Comparison of ENCODE assay signal across 12 cellular contexts in the genomic region with DNA sequence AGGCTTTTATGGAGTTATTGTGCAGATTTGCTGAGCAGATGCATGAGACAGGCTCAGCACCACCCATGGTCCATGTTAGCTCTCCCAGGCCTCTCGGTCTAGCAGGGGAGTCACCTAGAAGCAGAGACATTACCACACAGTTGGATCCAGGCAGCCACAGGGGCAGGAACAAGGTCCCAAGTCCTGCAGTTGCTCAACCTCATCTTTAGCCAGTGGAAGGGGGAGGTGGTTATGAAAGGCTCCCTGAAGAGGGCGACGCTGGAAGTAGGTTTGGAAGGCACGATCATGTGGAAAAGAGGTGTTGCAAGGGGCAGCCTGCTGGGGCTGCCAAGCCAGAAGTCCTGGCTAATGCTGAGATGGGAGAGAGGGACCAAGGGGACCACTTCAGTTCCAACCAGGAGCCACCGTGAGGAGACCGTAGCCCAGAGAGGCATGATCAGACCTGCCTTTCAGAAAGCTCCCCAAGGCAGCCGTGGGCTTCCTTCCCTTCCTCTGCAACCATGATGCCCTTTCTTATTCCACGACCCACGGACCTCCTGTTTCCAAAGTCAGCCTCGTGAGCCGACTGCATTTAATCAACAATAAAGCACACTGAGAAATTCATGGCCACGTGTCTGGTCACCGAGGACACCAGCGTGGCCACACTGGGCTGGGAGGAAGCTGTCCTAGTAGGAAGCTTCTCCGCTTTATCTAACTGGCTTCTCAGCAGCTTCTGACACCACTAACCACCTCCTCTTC. TPM values are rescaled to one million over a fixed set of nuclear protein-coding genes. Genes with fewer than 3 reads are reported as not detected.
DNase-seq lines count a peak whose midpoint lies in the region; ATAC-seq and TF ChIP-seq lines count a peak whose summit lies in the region.
"Had no signal": no experiment of that assay in that cellular context is flagged by ENCODE, and none has a peak within 500 bp of the region (broad histone marks: within the 10 kb centered on the region; RNA-seq: fewer than 3 reads in every experiment).

No MANE protein-coding gene starts in this region.

- peaks cover 20% of the 10 kb centered on the region for H3K36me3 Mint-ChIP-seq in CD4-positive, CD25-positive, alpha-beta regulatory T cell
- peaks cover 0 to 42% (median 14%) of the 10 kb centered on the region in 3 donors for H3K36me3 Mint-ChIP-seq in naive thymus-derived CD8-positive, alpha-beta T cell

- peaks cover 11 to 48% (median 25%) of the 10 kb centered on the region in 4 donors for H3K4me1 Mint-ChIP-seq in CD4-positive, CD25-positive, alpha-beta regulatory T cell
- H3K4me1 Mint-ChIP-seq in naive thymus-derived CD8-positive, alpha-beta T cell, result peaks cover 38 to 73% (median 62%) of the 10 kb centered on the region in 4 donors

- H3K4me3 ChIP-seq in CD4-positive, CD25-positive, alpha-beta regulatory T cell (ENCODE audit: low read depth, low read length), result no peak overlapping the region
- H3K4me3 ChIP-seq in mammary epithelial cell (replicated peaks in 1 of 3; ENCODE audit: insufficient read depth in 1 of 3, low read depth in 2 of 3, low read length in 3 of 3) (no peak overlapping the region), mucosa of descending colon (no peak overlapping the region)

- no peaks in the 10 kb centered on the region for H4K20me1 ChIP-seq in mammary epithelial cell (ENCODE audit: insufficient read depth, low read length)

- intact Hi-C loops in mammary epithelial cell (cut with micrococcal nuclease), result no loop called here
- intact Hi-C loops in mucosa of descending colon (cut with DNase I, micrococcal nuclease), result no loop called here

- WGBS in mammary epithelial cell (ENCODE audit: low coverage, missing lambda C conversion rate), result 54% methylated on average over 15 of the region's 15 CpGs

- no peaks in the 10 kb centered on the region for H3K27me3 Mint-ChIP-seq in CD4-positive, CD25-positive, alpha-beta regulatory T cell
- no peaks in the 10 kb centered on the region for H3K27me3 Mint-ChIP-seq in naive thymus-derived CD8-positive, alpha-beta T cell

- H3K9me3 ChIP-seq in CD4-positive, CD25-positive, alpha-beta regulatory T cell (ENCODE audit: control insufficient read depth in 2 of 2, low read length in 2 of 2), result no peaks in the 10 kb centered on the region
- H3K9me3 ChIP-seq in mammary epithelial cell (replicated peaks; ENCODE audit: insufficient read depth, low read length) (no peaks in the 10 kb centered on the region), mucosa of descending colon (no peaks in the 10 kb centered on the region)

- CTCF ChIA-PET in mammary epithelial cell (lab: Charles Lee; ENCODE audit: low non-redundant PET), result no interaction called here

- dilution Hi-C loops in mammary epithelial cell (cut with HindIII; ENCODE audit: low sequenced_read_pairs), result loop anchor here (5.0 kb wide), 2 partner anchors 73 to 568 kb away; no protein-coding TSS in a partner anchor

- no peak overlapping the region for H3K9ac ChIP-seq in mammary epithelial cell (ENCODE audit: insufficient read depth, low read length)

- peak overlapping the region; percentile 37 for H3K4me2 ChIP-seq in mammary epithelial cell (ENCODE audit: insufficient read depth, low read depth, low read length)

- H3K79me2 ChIP-seq in mammary epithelial cell (ENCODE audit: insufficient read depth, low read length), result peaks cover 60% of the 10 kb centered on the region

- POLR2A ChIA-PET in naive thymus-derived CD8-positive, alpha-beta T cell (lab: Charles Lee), result interaction anchor here (1.1 to 4.2 kb wide), 6 partner anchors 11 to 128 kb away, joined by 3 to 21 read pairs (median 6); partner anchors contain the start of gene FAM32A

- DNase-seq in CD4-positive, CD25-positive, alpha-beta regulatory T cell, result no peak
- DNase-seq in KBM-7 (peak; percentile 29), mammary epithelial cell (no peak), NCI-H82 (lab: John Stamatoyannopoulos, UW) (no peak), mucosa of descending colon (no peak)
- DNase-seq in naive thymus-derived CD8-positive, alpha-beta T cell, result no peak
- DNase-seq: activated CD4-positive, alpha-beta T cell treated with anti-CD3 and anti-CD28 coated beads, Interleukin-2, amount 50 U/mL, for 4 hours; effector CD4-positive, alpha-beta T cell; NCI-H748 treated with DMSO at 0.1 percent for 48 hours had no signal

- H2AFZ ChIP-seq in mammary epithelial cell (ENCODE audit: low read depth, low read length), result no peak overlapping the region

- H3K27ac ChIP-seq in CD4-positive, CD25-positive, alpha-beta regulatory T cell (ENCODE audit: insufficient read depth, low read length, poor library complexity, severe bottlenecking), result no peak overlapping the region
- no peak overlapping the region for H3K27ac ChIP-seq in mammary epithelial cell (ENCODE audit: insufficient read depth, low read depth, low read length)

- BruUV-seq in mammary epithelial cell (replicated peaks; lab: Mats Ljungman, UMichigan), result no TSS peak

- no peak for TF ChIP-seq CTCF in mammary epithelial cell (conservative IDR thresholded peaks at IDR 0.05 in 1 of 2, IDR thresholded peaks at IDR 0.05 in 1 of 2; ENCODE audit: extremely low read depth in 1 of 2, insufficient read depth in 1 of 2, low read depth in 1 of 2, low read length in 2 of 2)
- TF ChIP-seq CTCF in mucosa of descending colon (IDR thresholded peaks at IDR 0.05), result no peak

- in situ Hi-C loops in KBM-7 (cut with MboI; ENCODE audit: low pct_unique_long_range_greater_than_20kb, low sequenced_read_pairs) (no loop called here), mammary epithelial cell (cut with MboI; ENCODE audit: low sequenced_read_pairs in 2 of 2) (no loop called here)

- peak overlapping the region; percentile 38 to 86 (median 64) for H3K4me3 Mint-ChIP-seq in CD4-positive, CD25-positive, alpha-beta regulatory T cell
- peak overlapping the region; percentile 59 to 94 (median 80) for H3K4me3 Mint-ChIP-seq in naive thymus-derived CD8-positive, alpha-beta T cell

- H3K4me1 ChIP-seq in CD4-positive, CD25-positive, alpha-beta regulatory T cell (ENCODE audit: control insufficient read depth, insufficient read depth, low read length, poor library complexity, severe bottlenecking), result peaks cover 30% of the 10 kb centered on the region
- H3K4me1 ChIP-seq in mammary epithelial cell (ENCODE audit: insufficient read depth, low read length) (peaks cover 25% of the 10 kb centered on the region), mucosa of descending colon (ENCODE audit: low read depth) (peaks cover 23% of the 10 kb centered on the region)

- H3K27ac Mint-ChIP-seq in CD4-positive, CD25-positive, alpha-beta regulatory T cell, result peak overlapping the region in 2 of 3 donors; percentile 8 to 64
- H3K27ac Mint-ChIP-seq in naive thymus-derived CD8-positive, alpha-beta T cell, result peak overlapping the region; percentile 85 to 98 (median 95)

- H3K27me3 ChIP-seq in CD4-positive, CD25-positive, alpha-beta regulatory T cell (ENCODE audit: control insufficient read depth, insufficient read depth, low read length), result no peaks in the 10 kb centered on the region
- no peaks in the 10 kb centered on the region for H3K27me3 ChIP-seq in mammary epithelial cell (ENCODE audit: insufficient read depth, low read length)

- H3K36me3 ChIP-seq in CD4-positive, CD25-positive, alpha-beta regulatory T cell (ENCODE audit: control insufficient read depth, insufficient read depth, low read length), result peaks cover 35% of the 10 kb centered on the region
- H3K36me3 ChIP-seq in mammary epithelial cell (ENCODE audit: insufficient read depth, low read length) (peaks cover 18% of the 10 kb centered on the region), mucosa of descending colon (ENCODE audit: low read depth) (no peaks in the 10 kb centered on the region)

- no peak for ATAC-seq in CD4-positive, CD25-positive, alpha-beta regulatory T cell (ENCODE audit: low read depth in 2 of 2)
- no peak for ATAC-seq in naive thymus-derived CD8-positive, alpha-beta T cell
- no peak for ATAC-seq in HG02885 (IDR thresholded peaks at IDR 0.05; ENCODE audit: poor library complexity, unreplicated experiment)
- ATAC-seq in mucosa of descending colon, result no peak
- no peak for ATAC-seq in HG02870 (IDR thresholded peaks at IDR 0.05; ENCODE audit: unreplicated experiment)

- H3K9me3 Mint-ChIP-seq in CD4-positive, CD25-positive, alpha-beta regulatory T cell, result peaks cover 0 to 2% (median 0%) of the 10 kb centered on the region in 7 donors
- H3K9me3 Mint-ChIP-seq in naive thymus-derived CD8-positive, alpha-beta T cell, result no peaks in the 10 kb centered on the region

RNA-seq across cellular contexts. Expression of gene AP1M1, which starts 2.5 kb away (rescaled TPM):
- total RNA-seq in CD4-positive, CD25-positive, alpha-beta regulatory T cell, result 108 TPM
- polyA plus RNA-seq in CD4-positive, CD25-positive, alpha-beta regulatory T cell, result 100 to 1,000 TPM; 153 to 161 (median 159) TPM
- total RNA-seq in mammary epithelial cell (10 to 100 TPM; 60.7 to 66.1 TPM), mucosa of descending colon (10 to 100 TPM; 26.3 to 59.3 (median 33.2) TPM)
- 74.9 TPM for polyA plus RNA-seq in mammary epithelial cell
- polyA minus RNA-seq in mammary epithelial cell, result 70.4 TPM
- 100 to 1,000 TPM; 151 to 154 TPM for total RNA-seq in naive thymus-derived CD8-positive, alpha-beta T cell
- polyA plus RNA-seq in naive thymus-derived CD8-positive, alpha-beta T cell, result 100 to 1,000 TPM; 195 to 288 (median 241) TPM

RNA-seq across cellular contexts. Expression of gene FAM32A, which starts 15.0 kb away (rescaled TPM):
- total RNA-seq in CD4-positive, CD25-positive, alpha-beta regulatory T cell, result 49.4 TPM
- 100 to 1,000 TPM; 153 to 168 (median 157) TPM for polyA plus RNA-seq in CD4-positive, CD25-positive, alpha-beta regulatory T cell
- total RNA-seq in mammary epithelial cell (10 to 100 TPM; 57.3 to 59.5 TPM), mucosa of descending colon (10 to 100 TPM; 77.1 to 88.3 (median 77.8) TPM)
- 90.5 TPM for polyA plus RNA-seq in mammary epithelial cell
- 28.6 TPM for polyA minus RNA-seq in mammary epithelial cell
- total RNA-seq in naive thymus-derived CD8-positive, alpha-beta T cell, result 10 to 100 TPM; 70.3 to 74.3 TPM
- 100 to 1,000 TPM; 150 to 205 (median 183) TPM for polyA plus RNA-seq in naive thymus-derived CD8-positive, alpha-beta T cell

RNA-seq across cellular contexts. Expression of gene CIB3, which starts 26.9 kb away (rescaled TPM):
- total RNA-seq in CD4-positive, CD25-positive, alpha-beta regulatory T cell, result not detected
- not detected for polyA plus RNA-seq in CD4-positive, CD25-positive, alpha-beta regulatory T cell
- not detected for total RNA-seq in mammary epithelial cell
- not detected for polyA plus RNA-seq in mammary epithelial cell
- not detected for polyA minus RNA-seq in mammary epithelial cell
- not detected for total RNA-seq in naive thymus-derived CD8-positive, alpha-beta T cell
- not detected for polyA plus RNA-seq in naive thymus-derived CD8-positive, alpha-beta T cell
- total RNA-seq in mucosa of descending colon, result not detected
- total RNA-seq: mononuclear cell had no signal

RNA-seq across cellular contexts. Expression of gene HSH2D, which starts 56.7 kb away (rescaled TPM):
- 45.5 TPM for total RNA-seq in CD4-positive, CD25-positive, alpha-beta regulatory T cell
- 10 to 100 TPM in 3 of 4 donors, 1 to 10 TPM in 1; 8.8 to 17.0 (median 12.4) TPM for polyA plus RNA-seq in CD4-positive, CD25-positive, alpha-beta regulatory T cell
- total RNA-seq in mammary epithelial cell (under 1 TPM; under 0.01 to 0.28 TPM), mucosa of descending colon (10 to 100 TPM in 2 of 3 donors, 1 to 10 TPM in 1; 8.6 to 23.0 (median 21.5) TPM)
- polyA plus RNA-seq in mammary epithelial cell, result 0.03 TPM
- not detected for polyA minus RNA-seq in mammary epithelial cell
- total RNA-seq in naive thymus-derived CD8-positive, alpha-beta T cell, result 10 to 100 TPM; 20.5 to 25.2 TPM
- 1 to 10 TPM; 6.5 to 9.8 (median 6.7) TPM for polyA plus RNA-seq in naive thymus-derived CD8-positive, alpha-beta T cell
